Comparison of ENCODE assay signal across 1 cellular context in genomic region chr12:53214221-53214620, GRCh38.
TF ChIP-seq lines count a peak whose summit lies in the region.

No MANE protein-coding gene starts in this region.

TF ChIP-seq in A549, 52 proteins besides CTCF, POLR2A, EP300 and RAD21:
- TF ChIP-seq RNF2 (IDR thresholded peaks at IDR 0.05; ENCODE audit: borderline replicate concordance, low read depth): no peak
- TF ChIP-seq BHLHE40 (IDR thresholded peaks at IDR 0.05; ENCODE audit: low read depth, low read length): no peak
- TF ChIP-seq, protein P1, sequence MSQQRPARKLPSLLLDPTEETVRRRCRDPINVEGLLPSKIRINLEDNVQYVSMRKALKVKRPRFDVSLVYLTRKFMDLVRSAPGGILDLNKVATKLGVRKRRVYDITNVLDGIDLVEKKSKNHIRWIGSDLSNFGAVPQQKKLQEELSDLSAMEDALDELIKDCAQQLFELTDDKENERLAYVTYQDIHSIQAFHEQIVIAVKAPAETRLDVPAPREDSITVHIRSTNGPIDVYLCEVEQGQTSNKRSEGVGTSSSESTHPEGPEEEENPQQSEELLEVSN (IDR thresholded peaks at IDR 0.05; ENCODE audit: borderline replicate concordance, low read depth): no peak
- TF ChIP-seq CEBPB (IDR thresholded peaks at IDR 0.05): no peak
- no peak for TF ChIP-seq CBX2 (IDR thresholded peaks at IDR 0.05; ENCODE audit: borderline replicate concordance, low read depth)
- TF ChIP-seq CHD4 (IDR thresholded peaks at IDR 0.05; ENCODE audit: borderline replicate concordance): no peak
- no peak for TF ChIP-seq TP53 (CRISPR knock-in tag; IDR thresholded peaks at IDR 0.05)
- TF ChIP-seq ATOH8 (CRISPR knock-in tag; IDR thresholded peaks at IDR 0.05; ENCODE audit: low read depth): no peak
- TF ChIP-seq SMC3 (IDR thresholded peaks at IDR 0.05): no peak
- TF ChIP-seq REST (IDR thresholded peaks at IDR 0.05): no peak
- TF ChIP-seq, protein P2, sequence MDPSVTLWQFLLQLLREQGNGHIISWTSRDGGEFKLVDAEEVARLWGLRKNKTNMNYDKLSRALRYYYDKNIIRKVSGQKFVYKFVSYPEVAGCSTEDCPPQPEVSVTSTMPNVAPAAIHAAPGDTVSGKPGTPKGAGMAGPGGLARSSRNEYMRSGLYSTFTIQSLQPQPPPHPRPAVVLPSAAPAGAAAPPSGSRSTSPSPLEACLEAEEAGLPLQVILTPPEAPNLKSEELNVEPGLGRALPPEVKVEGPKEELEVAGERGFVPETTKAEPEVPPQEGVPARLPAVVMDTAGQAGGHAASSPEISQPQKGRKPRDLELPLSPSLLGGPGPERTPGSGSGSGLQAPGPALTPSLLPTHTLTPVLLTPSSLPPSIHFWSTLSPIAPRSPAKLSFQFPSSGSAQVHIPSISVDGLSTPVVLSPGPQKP (IDR thresholded peaks at IDR 0.05; ENCODE audit: low read depth, low read length): no peak
- no peak for TF ChIP-seq FOXS1 (CRISPR knock-in tag; IDR thresholded peaks at IDR 0.05)
- no peak for TF ChIP-seq NR3C1 (IDR thresholded peaks at IDR 0.05)
- TF ChIP-seq FOSL2 (IDR thresholded peaks at IDR 0.05): no peak
- no peak for TF ChIP-seq FOSL2 (CRISPR knock-in tag; IDR thresholded peaks at IDR 0.05)
- TF ChIP-seq, protein P3, sequence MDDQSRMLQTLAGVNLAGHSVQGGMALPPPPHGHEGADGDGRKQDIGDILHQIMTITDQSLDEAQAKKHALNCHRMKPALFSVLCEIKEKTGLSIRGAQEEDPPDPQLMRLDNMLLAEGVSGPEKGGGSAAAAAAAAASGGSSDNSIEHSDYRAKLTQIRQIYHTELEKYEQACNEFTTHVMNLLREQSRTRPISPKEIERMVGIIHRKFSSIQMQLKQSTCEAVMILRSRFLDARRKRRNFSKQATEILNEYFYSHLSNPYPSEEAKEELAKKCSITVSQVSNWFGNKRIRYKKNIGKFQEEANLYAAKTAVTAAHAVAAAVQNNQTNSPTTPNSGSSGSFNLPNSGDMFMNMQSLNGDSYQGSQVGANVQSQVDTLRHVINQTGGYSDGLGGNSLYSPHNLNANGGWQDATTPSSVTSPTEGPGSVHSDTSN (IDR thresholded peaks at IDR 0.05): no peak
- no peak for TF ChIP-seq ZSCAN20 (CRISPR knock-in tag; IDR thresholded peaks at IDR 0.05)
- no peak for TF ChIP-seq NPAS2 (CRISPR knock-in tag; IDR thresholded peaks at IDR 0.05; ENCODE audit: borderline replicate concordance)
- no peak for TF ChIP-seq RFX5 (IDR thresholded peaks at IDR 0.05)
- TF ChIP-seq ESRRA (IDR thresholded peaks at IDR 0.05; ENCODE audit: borderline replicate concordance, low read length): no peak
- no peak for TF ChIP-seq EHMT2 (IDR thresholded peaks at IDR 0.05; ENCODE audit: low read depth)
